In genomic region chr12:54019924-54020586, GRCh38 we compare ENCODE assay signal across 15 cellular contexts. TPM values are rescaled to one million over a fixed set of nuclear protein-coding genes. Genes with fewer than 3 reads are reported as not detected.
A peak's percentile ranks its signal among the peaks of the same experiment; 100 is the strongest.
DNase-seq lines count a peak whose midpoint lies in the region; ATAC-seq and TF ChIP-seq lines count a peak whose summit lies in the region.
"Had no signal": no experiment of that assay in that cellular context is flagged by ENCODE, and none has a peak within 500 bp of the region (broad histone marks: within the 10 kb centered on the region; RNA-seq: fewer than 3 reads in every experiment).

No MANE protein-coding gene starts in this region.

- in situ Hi-C loops in GM23248 (cut with MboI) = loop anchor here (10.0 kb wide), 1 partner anchor 175 kb away; no protein-coding TSS in a partner anchor
- in situ Hi-C loops in gastrocnemius medialis (cut with MboI; ENCODE audit: low sequenced_read_pairs in 4 of 4) = loop anchor here in 2 of 4 donors (10.0 to 25.0 kb wide), 3 partner anchors 175 to 342 kb away; partner anchors contain the start of gene GPR84 (in 2 of the 2)

- H3K4me2 ChIP-seq in GM23248 (ENCODE audit: unreplicated experiment) = peak overlapping the region; percentile 94

- TF ChIP-seq CTCF in heart right ventricle (IDR thresholded peaks at IDR 0.05) (no peak), gastrocnemius medialis (IDR thresholded peaks at IDR 0.05 in 4 of 5, conservative IDR thresholded peaks at IDR 0.05 in 1 of 5) (no peak)

- H2AFZ ChIP-seq in GM23248 = no peak overlapping the region

- peak overlapping the region; percentile 99 for H3K27ac ChIP-seq in GM23248
- H3K27ac ChIP-seq in SK-N-MC = peak overlapping the region; percentile 96
- peak overlapping the region in 8 of 10 donors; percentile 40 to 76 (median 70) for H3K27ac ChIP-seq in heart right ventricle
- H3K27ac ChIP-seq in gastrocnemius medialis = peak overlapping the region; percentile 94 to 100 (median 98)

- no peaks in the 10 kb centered on the region for H4K20me1 ChIP-seq in GM23248 (ENCODE audit: insufficient read depth)

- no peaks in the 10 kb centered on the region for H3K9me2 ChIP-seq in GM23248 (ENCODE audit: insufficient read depth)

- no peaks in the 10 kb centered on the region for H3K27me3 ChIP-seq in GM23248 (replicated peaks; ENCODE audit: insufficient read depth)
- peaks cover 14 to 100% (median 97%) of the 10 kb centered on the region in 7 donors for H3K27me3 ChIP-seq in heart right ventricle
- no peaks in the 10 kb centered on the region for H3K27me3 ChIP-seq in gastrocnemius medialis

- H3K9me3 ChIP-seq in GM23248 (ENCODE audit: low read depth) (no peaks in the 10 kb centered on the region), SK-N-MC (ENCODE audit: low read depth, low read length) (no peaks in the 10 kb centered on the region), heart right ventricle (no peaks in the 10 kb centered on the region), gastrocnemius medialis (no peaks in the 10 kb centered on the region)

- ATAC-seq in heart right ventricle (peak; percentile 46 to 90 (median 82)), gastrocnemius medialis (peak; percentile 53 to 68), GM21390 (IDR thresholded peaks at IDR 0.05; ENCODE audit: unreplicated experiment) (no peak), HG02884 (IDR thresholded peaks at IDR 0.05; ENCODE audit: unreplicated experiment) (no peak)
- ATAC-seq: stimulated activated naive CD8-positive, alpha-beta T cell treated with anti-CD3 and anti-CD28 coated beads, Interleukin-15, amount 100 ng/mL, for 72 hours had no signal

- peaks cover 10% of the 10 kb centered on the region; the same call in 1 of the 2 replicates for H3F3A ChIP-seq in GM23248 (ENCODE audit: insufficient read depth)

- peak; percentile 58 to 71 for TF ChIP-seq POLR2A in gastrocnemius medialis (IDR thresholded peaks at IDR 0.05)

- H3K79me2 ChIP-seq in GM23248 (ENCODE audit: insufficient read depth) = peaks cover 89% of the 10 kb centered on the region

- peak overlapping the region; percentile 78 for H3K4me3 ChIP-seq in GM23248
- peak overlapping the region; percentile 95 for H3K4me3 ChIP-seq in SK-N-MC
- no peak overlapping the region for H3K4me3 ChIP-seq in heart right ventricle
- peak overlapping the region; percentile 62 to 70 (median 68) for H3K4me3 ChIP-seq in gastrocnemius medialis

- H3K9ac ChIP-seq in GM23248 (peak overlapping the region; percentile 97), SK-N-MC (ENCODE audit: insufficient read length) (peak overlapping the region; percentile 99)

- DNase-seq in GM23248 (peak; percentile 85), SK-N-MC (ENCODE audit: low read depth, low spot score) (no peak), heart right ventricle (peak in 1 of 2 donors; percentile 42), gastrocnemius medialis (peak in 1 of 2 donors; percentile 82), NCI-H446 (lab: John Stamatoyannopoulos, UW) (no peak)
- DNase-seq in stimulated activated naive CD4-positive, alpha-beta T cell treated with Interleukin-2 at 50 U/mL for 16 hours (lab: John Stamatoyannopoulos, UW) = no peak
- DNase-seq: anterior cingulate cortex, erythroblast, NCI-H146, RPMI8226 had no signal

- intact Hi-C loops in heart right ventricle (cut with DNase I) = loop anchor here in 1 of 10 donors (10.0 kb wide), 1 partner anchor 335 kb away; no protein-coding TSS in a partner anchor
- intact Hi-C loops in gastrocnemius medialis (cut with DNase I; ENCODE audit: low total_unique reads) = loop anchor here (2.0 to 5.0 kb wide), 2 partner anchors 33 to 262 kb away; partner anchors contain the start of genes CBX5 and HNRNPA1

- peaks cover 52% of the 10 kb centered on the region for H3K4me1 ChIP-seq in GM23248 (ENCODE audit: insufficient read depth)
- H3K4me1 ChIP-seq in heart right ventricle = peaks cover 5 to 36% (median 29%) of the 10 kb centered on the region in 9 donors
- H3K4me1 ChIP-seq in gastrocnemius medialis = peaks cover 64 to 75% of the 10 kb centered on the region in 2 donors

- H3K36me3 ChIP-seq in GM23248 (ENCODE audit: low read depth) (no peaks in the 10 kb centered on the region), SK-N-MC (ENCODE audit: insufficient read depth, low read length) (no peaks in the 10 kb centered on the region), heart right ventricle (no peaks in the 10 kb centered on the region), gastrocnemius medialis (no peaks in the 10 kb centered on the region)

- WGBS in GM23248 (ENCODE audit: low coverage in 1 of 2, low lambda C conversion rate in 2 of 2, missing lambda C conversion rate in 2 of 2), 2 experiments = 24 to 31% methylated on average over 10 of the region's 10 CpGs
- 26 to 33% methylated on average over 10 of the region's 10 CpGs for WGBS in heart right ventricle, 2 donors

RNA-seq across cellular contexts. Expression of gene HOXC6, which starts 8.2 kb away (rescaled TPM):
- 3.6 and 4.9 TPM in 2 replicates for total RNA-seq in GM23248 (2014; rRNA removed; shearing (Covaris generic))
- polyA plus RNA-seq in GM23248 (2016; fragmentation: Nextera tagmentation; extraction: Ambion mirVana) (19.9 and 20.5 TPM in 2 replicates), heart right ventricle (under 1 TPM; 0.03 to 0.29 TPM)
- total RNA-seq in heart right ventricle (under 1 TPM in 4 of 10 donors, not detected in 6; 0.13 to 0.36 (median 0.18) TPM), gastrocnemius medialis (1 to 10 TPM; 1.0 to 4.7 (median 3.8) TPM)
- total RNA-seq: activated CD8-positive, alpha-beta memory T cell treated with anti-CD3 and anti-CD28 coated beads for 36 hours; lung microvascular endothelial cell had no signal

RNA-seq across cellular contexts. Expression of gene HOXC8, which starts 11.3 kb away (rescaled TPM):
- 3.8 and 11.3 TPM in 2 replicates for total RNA-seq in GM23248 (2014; rRNA removed; shearing (Covaris generic))
- polyA plus RNA-seq in GM23248 (2016; fragmentation: Nextera tagmentation; extraction: Ambion mirVana) = 16.7 and 20.8 TPM in 2 replicates
- total RNA-seq in heart right ventricle = not detected
- polyA plus RNA-seq in heart right ventricle = not detected
- total RNA-seq in gastrocnemius medialis = 1 to 10 TPM; 3.3 to 4.9 (median 3.8) TPM
- total RNA-seq: activated CD8-positive, alpha-beta memory T cell treated with anti-CD3 and anti-CD28 coated beads for 36 hours; lung microvascular endothelial cell had no signal

RNA-seq across cellular contexts. Expression of gene HOXC5, which starts 12.8 kb away (rescaled TPM):
- 1.1 and 1.8 TPM in 2 replicates for total RNA-seq in GM23248 (2014; rRNA removed; shearing (Covaris generic))
- polyA plus RNA-seq in GM23248 (2016; fragmentation: Nextera tagmentation; extraction: Ambion mirVana) (0.65 and 1.3 TPM in 2 replicates), heart right ventricle (under 1 TPM in 1 of 2 donors, not detected in 1; 0.01 TPM)
- total RNA-seq in heart right ventricle (not detected), gastrocnemius medialis (1 to 10 TPM in 1 of 4 donors, under 1 TPM in 1, not detected in 2; 0.36 to 1.4 TPM)
- total RNA-seq: activated CD8-positive, alpha-beta memory T cell treated with anti-CD3 and anti-CD28 coated beads for 36 hours; lung microvascular endothelial cell had no signal

RNA-seq across cellular contexts. Expression of gene HOXC9, which starts 20.1 kb away (rescaled TPM):
- total RNA-seq in GM23248 (2014; rRNA removed; shearing (Covaris generic)) = 2.5 and 3.7 TPM in 2 replicates
- polyA plus RNA-seq in GM23248 (2016; fragmentation: Nextera tagmentation; extraction: Ambion mirVana) = 5.5 and 6.0 TPM in 2 replicates
- total RNA-seq in heart right ventricle = not detected
- not detected for polyA plus RNA-seq in heart right ventricle
- total RNA-seq in gastrocnemius medialis = 10 to 100 TPM; 13.6 to 37.7 (median 26.3) TPM
- total RNA-seq: activated CD8-positive, alpha-beta memory T cell treated with anti-CD3 and anti-CD28 coated beads for 36 hours; lung microvascular endothelial cell had no signal

RNA-seq across cellular contexts. Expression of gene HOXC4, which starts 33.6 kb away (rescaled TPM):
- 2.2 and 3.4 TPM in 2 replicates for total RNA-seq in GM23248 (2014; rRNA removed; shearing (Covaris generic))
- polyA plus RNA-seq in GM23248 (2016; fragmentation: Nextera tagmentation; extraction: Ambion mirVana) = 2.3 and 3.1 TPM in 2 replicates
- total RNA-seq in heart right ventricle = under 1 TPM in 3 of 10 donors, not detected in 7; 0.21 to 0.22 (median 0.21) TPM
- polyA plus RNA-seq in heart right ventricle = under 1 TPM in 1 of 2 donors, not detected in 1; 0.03 TPM
- 1 to 10 TPM in 1 of 4 donors, under 1 TPM in 3; 0.51 to 2.0 (median 0.71) TPM for total RNA-seq in gastrocnemius medialis
- total RNA-seq: lung microvascular endothelial cell had no signal

Comparison
In these comparisons a context has a peak if more than half of its experiments do, and no peak if none do; other contexts are left out.
1. H3K4me3 ChIP-seq: peak in GM23248 (single experiment), SK-N-MC (single experiment) and gastrocnemius medialis (4 of 4); none in heart right ventricle (0 of 10).
2. ATAC-seq: peak in heart right ventricle (8 of 8) and gastrocnemius medialis (2 of 2); none in GM21390 (single experiment) and HG02884 (single experiment).
3. Peak in every context shown above with its lines, with median percentiles within 50 percentile points of each other: H3K27ac ChIP-seq.